17 cellular contexts compared by ENCODE assay signal in the genomic region with DNA sequence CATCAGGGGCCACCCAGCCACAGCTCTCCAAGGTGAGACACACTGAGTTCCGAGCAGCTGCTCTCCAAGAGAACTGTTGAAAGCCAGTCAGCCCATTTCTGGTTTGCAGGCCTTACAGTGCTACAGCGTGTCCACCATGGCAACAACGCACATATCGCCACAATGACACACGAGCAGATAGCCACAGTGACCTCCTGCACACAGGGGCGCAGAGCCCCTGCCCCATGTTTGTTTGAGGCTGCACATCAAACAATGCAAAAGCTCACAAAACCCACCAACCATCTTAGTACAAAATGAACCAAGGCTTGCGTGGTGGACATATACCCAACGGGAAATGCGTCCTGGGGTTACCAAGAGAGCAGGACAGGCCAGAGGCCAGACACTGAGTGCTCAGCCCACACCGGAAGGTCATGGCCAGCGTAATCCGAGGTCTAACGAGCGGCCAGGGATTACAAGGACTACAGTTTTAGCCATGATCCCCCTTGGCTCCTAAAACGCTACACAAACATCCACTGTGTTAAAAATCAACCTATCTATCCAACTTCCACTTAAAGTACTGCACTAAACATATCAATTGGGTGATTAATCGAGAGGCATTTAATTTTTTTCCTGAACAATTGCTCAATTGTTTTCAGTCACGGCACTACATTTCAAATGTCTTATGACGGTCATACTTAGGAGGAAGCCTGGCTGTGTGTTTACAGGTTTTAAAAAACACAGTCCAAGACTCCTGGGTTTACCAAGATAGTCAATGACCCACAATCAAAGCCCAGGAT. TPM values are rescaled to one million over a fixed set of nuclear protein-coding genes. Genes with fewer than 3 reads are reported as not detected.
DNase-seq lines count a peak whose midpoint lies in the region; ATAC-seq, FAIRE-seq and TF ChIP-seq lines count a peak whose summit lies in the region.
"Had no signal": no experiment of that assay in that cellular context is flagged by ENCODE, and none has a peak within 500 bp of the region (broad histone marks: within the 10 kb centered on the region; RNA-seq: fewer than 3 reads in every experiment).

No MANE protein-coding gene starts in this region.

- H2AFZ ChIP-seq in HepG2 (ENCODE audit: low read length), result no peak overlapping the region

- H3K4me3 ChIP-seq in HepG2 (replicated peaks in 1 of 3; ENCODE audit: insufficient read depth in 1 of 3, low read depth in 2 of 3, low read length in 3 of 3) (no peak overlapping the region), right lobe of liver (no peak overlapping the region), upper lobe of right lung (no peak overlapping the region)
- no peak overlapping the region for H3K4me3 ChIP-seq in naive thymus-derived CD4-positive, alpha-beta T cell (ENCODE audit: low read length)
- H3K4me3 ChIP-seq: heart right ventricle had no signal

- intact Hi-C loops in HepG2 (cut with micrococcal nuclease; ENCODE audit: unreplicated experiment) (no loop called here), right lobe of liver (cut with DNase I) (no loop called here), upper lobe of right lung (cut with DNase I) (no loop called here)
- intact Hi-C loops in naive thymus-derived CD4-positive, alpha-beta T cell (cut with micrococcal nuclease), result loop anchor here in 1 of 2 donors (2.0 kb wide), 1 partner anchor 42 kb away; no protein-coding TSS in a partner anchor

- no TSS peak for BruUV-seq in HepG2 (replicated peaks; lab: Mats Ljungman, UMichigan)

- WGBS in HepG2 (ENCODE audit: low lambda C conversion rate), result 94% methylated on average over 10 of the region's 18 CpGs
- WGBS in right lobe of liver (ENCODE audit: insufficient coverage, low coverage, low lambda C conversion rate, missing lambda C conversion rate), result 79% methylated on average over 4 of the region's 18 CpGs

- peaks cover 93% of the 10 kb centered on the region for H3K4me1 Mint-ChIP-seq in activated naive CD8-positive, alpha-beta T cell (ENCODE audit: low read depth)
- peaks cover 50 to 97% (median 90%) of the 10 kb centered on the region in 7 donors for H3K4me1 Mint-ChIP-seq in naive thymus-derived CD4-positive, alpha-beta T cell

- no peaks in the 10 kb centered on the region for H3K27me3 ChIP-seq in HepG2 (ENCODE audit: control insufficient read depth in 1 of 2, insufficient read depth in 2 of 2, low read length in 2 of 2)
- H3K27me3 ChIP-seq in right lobe of liver, result no peaks in the 10 kb centered on the region
- H3K27me3 ChIP-seq in naive thymus-derived CD4-positive, alpha-beta T cell (ENCODE audit: control insufficient read depth in 2 of 2, insufficient read depth in 2 of 2, low read length in 2 of 2), result no peaks in the 10 kb centered on the region
- H3K27me3 ChIP-seq in upper lobe of right lung, result no peaks in the 10 kb centered on the region
- H3K27me3 ChIP-seq: heart right ventricle had no signal

- H3K9me3 Mint-ChIP-seq in activated naive CD8-positive, alpha-beta T cell (ENCODE audit: low read depth), result no peaks in the 10 kb centered on the region
- no peaks in the 10 kb centered on the region for H3K9me3 Mint-ChIP-seq in naive thymus-derived CD4-positive, alpha-beta T cell

- H3K9me3 ChIP-seq in HepG2 (ENCODE audit: low read length) (no peaks in the 10 kb centered on the region), right lobe of liver (no peaks in the 10 kb centered on the region), upper lobe of right lung (no peaks in the 10 kb centered on the region)
- H3K9me3 ChIP-seq in naive thymus-derived CD4-positive, alpha-beta T cell (ENCODE audit: control insufficient read depth in 2 of 3, low read length in 3 of 3), result no peaks in the 10 kb centered on the region
- H3K9me3 ChIP-seq: heart right ventricle had no signal

- CTCF ChIA-PET in HepG2 (lab: Yijun Ruan, JAX; ENCODE audit: low intra/inter-chr PET ratio, low total read pairs), result no interaction called here
- CTCF ChIA-PET in naive thymus-derived CD4-positive, alpha-beta T cell (lab: Charles Lee), result no interaction called here

- TF ChIP-seq CTCF in HepG2 (CRISPR knock-in tag; IDR thresholded peaks at IDR 0.05) (no peak), right lobe of liver (IDR thresholded peaks at IDR 0.05) (no peak), upper lobe of right lung (IDR thresholded peaks at IDR 0.05) (no peak)

- no peak for TF ChIP-seq EP300 in HepG2 (IDR thresholded peaks at IDR 0.05; ENCODE audit: low read depth in 2 of 2, low read length in 2 of 2)
- no peak for TF ChIP-seq EP300 in HepG2 (CRISPR knock-in tag; IDR thresholded peaks at IDR 0.05; ENCODE audit: borderline replicate concordance)

- H3K27ac ChIP-seq in HepG2 (ENCODE audit: extremely low read length, insufficient read depth, low read length) (no peak overlapping the region), right lobe of liver (no peak overlapping the region), upper lobe of right lung (no peak overlapping the region)
- no peak overlapping the region for H3K27ac ChIP-seq in naive thymus-derived CD4-positive, alpha-beta T cell (ENCODE audit: low read depth, low read length)
- H3K27ac ChIP-seq: heart right ventricle had no signal

- H3K4me1 ChIP-seq in HepG2 (ENCODE audit: insufficient read depth, low read length) (peaks cover 38% of the 10 kb centered on the region), right lobe of liver (peaks cover 0 to 29% (median 11%) of the 10 kb centered on the region in 4 donors), upper lobe of right lung (peaks cover 45% of the 10 kb centered on the region)
- H3K4me1 ChIP-seq in naive thymus-derived CD4-positive, alpha-beta T cell (ENCODE audit: control insufficient read depth in 2 of 2, insufficient read depth in 2 of 2, low read length in 2 of 2), result peaks cover 39 to 53% of the 10 kb centered on the region in 2 donors

- peaks cover 89% of the 10 kb centered on the region for H3K79me2 ChIP-seq in HepG2 (ENCODE audit: insufficient read depth, low read length)

- H3K4me3 Mint-ChIP-seq in activated naive CD8-positive, alpha-beta T cell, result no peak overlapping the region
- H3K4me3 Mint-ChIP-seq in naive thymus-derived CD4-positive, alpha-beta T cell, result peak overlapping the region in 3 of 10 donors; percentile 11 to 57 (median 44)

- peaks cover 5 to 16% of the 10 kb centered on the region in 2 experiments; a peak in 4 of 5 replicates for H3K36me3 ChIP-seq in HepG2 (replicated peaks in 1 of 2; ENCODE audit: control insufficient read depth in 1 of 2, insufficient read depth in 2 of 2, low read length in 2 of 2)
- H3K36me3 ChIP-seq in right lobe of liver, result no peaks in the 10 kb centered on the region
- peaks cover 0 to 10% (median 0%) of the 10 kb centered on the region in 3 experiments for H3K36me3 ChIP-seq in naive thymus-derived CD4-positive, alpha-beta T cell (ENCODE audit: control insufficient read depth in 2 of 3, insufficient read depth in 3 of 3, low read length in 3 of 3)
- H3K36me3 ChIP-seq in upper lobe of right lung, result peaks cover 6% of the 10 kb centered on the region

- TF ChIP-seq POLR2A in HepG2 (IDR thresholded peaks at IDR 0.05; ENCODE audit: insufficient read depth in 1 of 2, low read depth in 2 of 2, low read length in 2 of 2) (no peak), right lobe of liver (IDR thresholded peaks at IDR 0.05) (no peak)

- DNase-seq in HepG2 (ENCODE audit: low spot score), result no peak
- DNase-seq in right lobe of liver, result no peak
- no peak for DNase-seq in naive thymus-derived CD4-positive, alpha-beta T cell
- DNase-seq in upper lobe of right lung, result peak; percentile 55
- DNase-seq in NCI-H82 treated with DMSO at 0.1 percent for 48 hours (lab: John Stamatoyannopoulos, UW; ENCODE audit: unreplicated experiment), result no peak
- DNase-seq: activated CD4-positive, alpha-beta T cell treated with anti-CD3 and anti-CD28 coated beads, Interleukin-2, amount 50 U/mL, for 48 hours; activated effector memory CD4-positive, alpha-beta T cell treated with anti-CD3 and anti-CD28 coated beads, Interleukin-2, amount 50 U/mL, for 16 hours; GF-D8; heart right ventricle; mesendoderm; NCI-H226; RPMI8226 had no signal

- in situ Hi-C loops in HepG2 (cut with HindIII; ENCODE audit: extremely low pct_ligation_motif_present, low pct_unique_long_range_greater_than_20kb), result no loop called here

- peaks cover 62% of the 10 kb centered on the region for H4K20me1 ChIP-seq in HepG2 (ENCODE audit: insufficient read depth, low read length)

- no peak for TF ChIP-seq RAD21 in HepG2 (CRISPR knock-in tag; IDR thresholded peaks at IDR 0.05)

- no peak overlapping the region for H3K9ac ChIP-seq in HepG2 (ENCODE audit: insufficient read depth, low read depth, low read length)

- POLR2A ChIA-PET in HepG2 (lab: Yijun Ruan, JAX), result no interaction called here
- POLR2A ChIA-PET in naive thymus-derived CD4-positive, alpha-beta T cell (lab: Charles Lee), result no interaction called here

- peaks cover 5% of the 10 kb centered on the region for H3K36me3 Mint-ChIP-seq in activated naive CD8-positive, alpha-beta T cell
- peaks cover 0 to 14% (median 7%) of the 10 kb centered on the region in 5 donors for H3K36me3 Mint-ChIP-seq in naive thymus-derived CD4-positive, alpha-beta T cell

- no peak overlapping the region for H3K4me2 ChIP-seq in HepG2 (ENCODE audit: low read depth, low read length)

- H3K27ac Mint-ChIP-seq in activated naive CD8-positive, alpha-beta T cell, result peak overlapping the region; percentile 98
- peak overlapping the region in 7 of 9 donors; percentile 7 to 88 (median 64) for H3K27ac Mint-ChIP-seq in naive thymus-derived CD4-positive, alpha-beta T cell

- no peaks in the 10 kb centered on the region for H3K27me3 Mint-ChIP-seq in activated naive CD8-positive, alpha-beta T cell
- no peaks in the 10 kb centered on the region for H3K27me3 Mint-ChIP-seq in naive thymus-derived CD4-positive, alpha-beta T cell

- ATAC-seq in HepG2, result no peak; the same call in 2 of the 3 replicates
- no peak for ATAC-seq in right lobe of liver
- no peak for ATAC-seq in naive thymus-derived CD4-positive, alpha-beta T cell
- ATAC-seq in upper lobe of right lung, result no peak
- ATAC-seq in GM19397 (IDR thresholded peaks at IDR 0.05; ENCODE audit: unreplicated experiment), result no peak
- no peak for ATAC-seq in HG02588 (IDR thresholded peaks at IDR 0.05; ENCODE audit: unreplicated experiment)

- FAIRE-seq in HepG2 (lab: Jason Lieb, UNC), result no peak
- FAIRE-seq: astrocyte, GM12892 had no signal

RNA-seq across cellular contexts. Expression of a gene that starts 56.0 kb away (rescaled TPM):
- 73.0 and 78.3 TPM in 2 replicates for total RNA-seq in HepG2 (2016; rRNA removed; fragmentation: Illumina TruSeq; extraction: Trizol)
- 61.3 and 71.1 TPM in 2 replicates for total RNA-seq in HepG2 (2016; cell fraction: cytosol; rRNA removed; fragmentation: Illumina TruSeq; extraction: Trizol; ENCODE audit: low read depth)
- total RNA-seq in HepG2 (2016; cell fraction: insoluble cytoplasmic fraction; rRNA removed; fragmentation: Illumina TruSeq; extraction: Trizol), result 63.6 and 74.1 TPM in 2 replicates
- 126 and 128 TPM in 2 replicates for total RNA-seq in HepG2 (2016; cell fraction: membrane; rRNA removed; fragmentation: Illumina TruSeq; extraction: Trizol)
- total RNA-seq in HepG2 (2016; cell fraction: nucleus; rRNA removed; fragmentation: Illumina TruSeq; extraction: Trizol), result 40.9 and 49.2 TPM in 2 replicates
- polyA plus RNA-seq in HepG2 (2011; rRNA removed), result 43.3 and 51.3 TPM in 2 replicates
- 44.0 and 59.6 TPM in 2 replicates for polyA plus RNA-seq in HepG2 (2011; cell fraction: cytosol; rRNA removed)
- polyA plus RNA-seq in HepG2 (2011; cell fraction: nucleus; rRNA removed), result 38.4 and 41.3 TPM in 2 replicates
- 102 and 104 TPM in 2 replicates for polyA plus RNA-seq in HepG2 (2012)
- polyA plus RNA-seq in HepG2 (2016; cell fraction: cytosol; fragmentation: Illumina TruSeq; extraction: Trizol; ENCODE audit: low read depth), result 66.6 and 74.8 TPM in 2 replicates
- polyA plus RNA-seq in HepG2 (2016; cell fraction: insoluble cytoplasmic fraction; fragmentation: Illumina TruSeq; extraction: Trizol; ENCODE audit: low read depth), result 104 and 126 TPM in 2 replicates
- polyA plus RNA-seq in HepG2 (2016; cell fraction: membrane; fragmentation: Illumina TruSeq; extraction: Trizol; ENCODE audit: low read depth), result 140 and 148 TPM in 2 replicates
- polyA plus RNA-seq in HepG2 (2016; cell fraction: nucleus; fragmentation: Illumina TruSeq; extraction: Trizol; ENCODE audit: insufficient read depth, low read depth), result 70.2 and 70.8 TPM in 2 replicates
- 20.7 and 22.8 TPM in 2 replicates for polyA minus RNA-seq in HepG2 (2011; rRNA and poly(A)+ RNA removed; ENCODE audit: low replicate concordance)
- 32.6 and 40.5 TPM in 2 replicates for polyA minus RNA-seq in HepG2 (2011; cell fraction: cytosol; rRNA and poly(A)+ RNA removed)
- polyA minus RNA-seq in HepG2 (2011; cell fraction: nucleus; rRNA and poly(A)+ RNA removed), result 44.5 and 46.1 TPM in 2 replicates
- total RNA-seq in right lobe of liver, result 10 to 100 TPM; 14.8 to 40.8 (median 28.6) TPM
- 100 to 1,000 TPM in 3 of 5 experiments, 10 to 100 TPM in 2; 90.1 to 148 (median 121) TPM for total RNA-seq in naive thymus-derived CD4-positive, alpha-beta T cell
- 10 to 100 TPM; 29.8 to 44.4 TPM for polyA plus RNA-seq in naive thymus-derived CD4-positive, alpha-beta T cell
- total RNA-seq in upper lobe of right lung, result 94.6 TPM
